17 cellular contexts compared by ENCODE assay signal in the genomic region with DNA sequence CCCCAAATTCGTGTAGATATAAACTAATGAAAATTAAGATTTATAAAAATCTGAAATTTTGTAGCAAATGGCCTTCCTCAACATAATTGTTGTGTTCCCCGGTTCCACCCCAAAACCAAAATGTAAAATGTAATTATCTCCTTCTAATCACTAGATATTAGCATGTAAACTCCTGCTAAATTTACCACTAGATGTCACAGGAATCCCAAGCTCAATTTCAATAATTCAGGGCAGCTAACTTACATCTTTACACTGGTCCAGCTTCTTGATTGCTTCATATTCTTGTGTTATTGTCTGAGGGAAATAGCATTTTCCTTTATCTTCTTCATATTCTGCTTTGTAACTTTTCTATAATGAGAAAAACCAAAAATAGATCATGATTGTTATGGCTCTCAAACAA.
"Had no signal": no experiment of that assay in that cellular context is flagged by ENCODE, and none has a peak within 500 bp of the region (broad histone marks: within the 10 kb centered on the region; RNA-seq: fewer than 3 reads in every experiment).

No MANE protein-coding gene starts in this region.

- H3K4me1 ChIP-seq: thyroid gland had no signal

- H3K27me3 Mint-ChIP-seq: activated CD4-positive, alpha-beta memory T cell treated with anti-CD3 and anti-CD28 coated beads for 36 hours; activated CD8-positive, alpha-beta memory T cell treated with anti-CD3 and anti-CD28 coated beads, Interleukin-2, amount 10 ng/mL, durations not matched to agents 7 days and 5 days; stimulated activated naive B cell treated with anti-CD40 and anti-IgM and Interleukin-4, amounts not matched to agents 10 μg/mL and 1 μg/mL and 100 μg/mL, for 72 hours had no signal

- H3K27ac Mint-ChIP-seq: activated CD4-positive, alpha-beta memory T cell treated with anti-CD3 and anti-CD28 coated beads for 36 hours; activated CD4-positive, alpha-beta T cell treated with anti-CD3 and anti-CD28 coated beads for 36 hours; activated CD8-positive, alpha-beta memory T cell treated with anti-CD3 and anti-CD28 coated beads, Interleukin-2, amount 10 ng/mL, durations not matched to agents 7 days and 5 days; naive thymus-derived CD8-positive, alpha-beta T cell; stimulated activated naive B cell treated with anti-CD40 and anti-IgM and Interleukin-4, amounts not matched to agents 10 μg/mL and 1 μg/mL and 100 μg/mL, for 72 hours had no signal

- H3K36me3 Mint-ChIP-seq: activated CD4-positive, alpha-beta memory T cell treated with anti-CD3 and anti-CD28 coated beads for 36 hours; activated CD8-positive, alpha-beta memory T cell treated with anti-CD3 and anti-CD28 coated beads, Interleukin-2, amount 10 ng/mL, durations not matched to agents 7 days and 5 days; stimulated activated naive B cell treated with anti-CD40 and anti-IgM and Interleukin-4, amounts not matched to agents 10 μg/mL and 1 μg/mL and 100 μg/mL, for 72 hours had no signal

- H3K9me3 Mint-ChIP-seq: activated CD4-positive, alpha-beta memory T cell treated with anti-CD3 and anti-CD28 coated beads for 36 hours; naive thymus-derived CD8-positive, alpha-beta T cell; stimulated activated naive B cell treated with anti-CD40 and anti-IgM and Interleukin-4, amounts not matched to agents 10 μg/mL and 1 μg/mL and 100 μg/mL, for 72 hours had no signal

- H3K9me3 ChIP-seq: neutrophil, thyroid gland had no signal

- H3K27me3 ChIP-seq: hepatocyte, neutrophil, thyroid gland had no signal

- H3K4me1 Mint-ChIP-seq: activated CD4-positive, alpha-beta T cell treated with anti-CD3 and anti-CD28 coated beads for 36 hours; activated CD8-positive, alpha-beta memory T cell treated with anti-CD3 and anti-CD28 coated beads, Interleukin-2, amount 10 ng/mL, durations not matched to agents 7 days and 5 days; stimulated activated naive B cell treated with anti-CD40 and anti-IgM and Interleukin-4, amounts not matched to agents 10 μg/mL and 1 μg/mL and 100 μg/mL, for 72 hours had no signal

- H3K4me3 Mint-ChIP-seq: activated CD4-positive, alpha-beta memory T cell treated with anti-CD3 and anti-CD28 coated beads for 36 hours; activated CD4-positive, alpha-beta T cell treated with anti-CD3 and anti-CD28 coated beads for 36 hours; activated CD8-positive, alpha-beta memory T cell treated with anti-CD3 and anti-CD28 coated beads, Interleukin-2, amount 10 ng/mL, durations not matched to agents 7 days and 5 days; naive thymus-derived CD8-positive, alpha-beta T cell; stimulated activated naive B cell treated with anti-CD40 and anti-IgM and Interleukin-4, amounts not matched to agents 10 μg/mL and 1 μg/mL and 100 μg/mL, for 72 hours had no signal

- H3K27ac ChIP-seq: coronary artery, hepatocyte, neutrophil, skin epidermis, thyroid gland, WERI-Rb-1 had no signal

- ATAC-seq: activated CD4-positive, alpha-beta T cell treated with anti-CD3 and anti-CD28 coated beads for 36 hours; activated CD8-positive, alpha-beta memory T cell treated with anti-CD3 and anti-CD28 coated beads, Interleukin-2, amount 10 ng/mL, durations not matched to agents 7 days and 5 days; left lobe of liver; naive thymus-derived CD8-positive, alpha-beta T cell; stimulated activated naive B cell treated with anti-CD40 and anti-IgM and Interleukin-4, amounts not matched to agents 10 μg/mL and 1 μg/mL and 100 μg/mL, for 72 hours had no signal

- H3K36me3 ChIP-seq: neutrophil, thyroid gland, WERI-Rb-1 had no signal

- H3K4me3 ChIP-seq: coronary artery, hepatocyte, skin epidermis, thyroid gland had no signal

- DNase-seq: activated CD4-positive, alpha-beta memory T cell treated with anti-CD3 and anti-CD28 coated beads for 36 hours; activated CD4-positive, alpha-beta T cell treated with anti-CD3 and anti-CD28 coated beads for 36 hours; activated CD8-positive, alpha-beta memory T cell treated with anti-CD3 and anti-CD28 coated beads, Interleukin-2, amount 10 ng/mL, durations not matched to agents 7 days and 5 days; activated naive CD4-positive, alpha-beta T cell treated with anti-CD3 and anti-CD28 coated beads, Interleukin-2, amount 50 U/mL, for 16 hours; activated T-cell treated with anti-CD3 and anti-CD28 coated beads, Interleukin-2, amount 50 U/mL, for 1 hour; naive thymus-derived CD8-positive, alpha-beta T cell; retina; stimulated activated CD4-positive, alpha-beta T cell treated with anti-CD3 and anti-CD28 coated beads, Interleukin-15, amount 100 ng/mL, for 24 hours; stimulated activated CD4-positive, alpha-beta T cell treated with anti-CD3 and anti-CD28 coated beads, Interleukin-4, amount 100 ng/mL, for 1 hour; stimulated activated naive B cell treated with anti-CD40 and anti-IgM and Interleukin-4, amounts not matched to agents 10 μg/mL and 1 μg/mL and 100 μg/mL, for 72 hours; thyroid gland; WERI-Rb-1 had no signal
